Comparison of ENCODE assay signal across 8 cellular contexts in the genomic region with DNA sequence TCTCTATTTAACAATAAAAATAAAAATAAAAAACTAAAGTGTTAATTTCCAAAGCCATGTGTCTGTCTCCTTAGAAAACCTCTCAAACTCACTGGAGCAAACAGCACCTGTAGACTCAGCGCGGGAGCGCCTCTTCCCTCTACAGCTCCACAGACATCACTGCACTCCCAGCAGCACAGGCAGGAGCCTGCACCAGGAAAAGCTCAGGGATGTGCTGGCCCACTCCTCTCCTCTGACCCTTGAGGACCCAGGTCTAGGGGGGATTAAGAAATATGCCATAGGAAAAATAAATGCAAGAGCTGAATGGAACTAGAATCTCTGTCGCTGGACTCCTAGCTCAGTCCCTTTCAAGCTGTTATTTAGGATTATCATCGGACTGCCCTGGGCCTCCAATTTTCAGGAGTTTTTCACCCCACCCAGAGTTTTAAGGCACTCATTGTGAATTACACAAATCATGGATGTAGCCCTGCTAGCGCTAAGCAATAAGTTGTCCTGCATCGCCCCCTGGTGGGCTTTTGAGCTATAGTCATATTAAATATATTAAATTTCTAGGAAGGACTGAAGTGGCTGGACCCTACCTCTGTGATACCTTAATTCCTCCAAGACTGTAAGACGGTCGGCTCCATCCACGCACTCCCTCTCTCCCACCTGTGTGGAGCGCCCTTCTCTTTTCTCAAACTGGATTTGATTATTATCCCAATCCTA.
DNase-seq lines count a peak whose midpoint lies in the region; ATAC-seq, FAIRE-seq and TF ChIP-seq lines count a peak whose summit lies in the region.

No MANE protein-coding gene starts in this region.

- no peaks in the 10 kb centered on the region for H3K9me3 ChIP-seq in CD4-positive, CD25-positive, alpha-beta regulatory T cell (ENCODE audit: control insufficient read depth in 2 of 2, low read length in 2 of 2)
- H3K9me3 ChIP-seq in HEK293 (ENCODE audit: control insufficient read depth, insufficient read depth, low read depth, low read length) (no peaks in the 10 kb centered on the region), mucosa of descending colon (no peaks in the 10 kb centered on the region)

- no peaks in the 10 kb centered on the region for H3K27me3 Mint-ChIP-seq in CD4-positive, CD25-positive, alpha-beta regulatory T cell
- H3K27me3 Mint-ChIP-seq in activated CD8-positive, alpha-beta T cell treated with anti-CD3 and anti-CD28 coated beads, Interleukin-2, amount 10 ng/mL, durations not matched to agents 7 days and 5 days (ENCODE audit: low read depth): no peaks in the 10 kb centered on the region

- no peaks in the 10 kb centered on the region for H3K36me3 Mint-ChIP-seq in CD4-positive, CD25-positive, alpha-beta regulatory T cell
- no peaks in the 10 kb centered on the region for H3K36me3 Mint-ChIP-seq in activated CD8-positive, alpha-beta T cell treated with anti-CD3 and anti-CD28 coated beads, Interleukin-2, amount 10 ng/mL, durations not matched to agents 7 days and 5 days (ENCODE audit: low read depth)
- H3K36me3 Mint-ChIP-seq in stimulated activated effector memory CD8-positive, alpha-beta T cell treated with anti-CD3 and anti-CD28 coated beads, Interleukin-12 subunit alpha, Interleukin-12 subunit beta, amount 100 ng/mL, for 72 hours: no peaks in the 10 kb centered on the region

- no peak overlapping the region for H3K4me3 Mint-ChIP-seq in CD4-positive, CD25-positive, alpha-beta regulatory T cell
- no peak overlapping the region for H3K4me3 Mint-ChIP-seq in activated CD8-positive, alpha-beta T cell treated with anti-CD3 and anti-CD28 coated beads, Interleukin-2, amount 10 ng/mL, durations not matched to agents 7 days and 5 days
- H3K4me3 Mint-ChIP-seq in stimulated activated effector memory CD8-positive, alpha-beta T cell treated with anti-CD3 and anti-CD28 coated beads, Interleukin-12 subunit alpha, Interleukin-12 subunit beta, amount 100 ng/mL, for 72 hours: no peak overlapping the region

- POLR2A ChIA-PET in HEK293 (lab: Yijun Ruan, JAX): interaction anchor here (0.8 to 1.2 kb wide), 2 partner anchors 152 to 905 kb away, joined by 3 to 6 read pairs; no protein-coding TSS in a partner anchor
- POLR2A ChIA-PET in activated CD8-positive, alpha-beta T cell treated with anti-CD3 and anti-CD28 coated beads, Interleukin-2, amount 10 ng/mL, durations not matched to agents 7 days and 5 days (lab: Charles Lee): no interaction called here

- H3K36me3 ChIP-seq in CD4-positive, CD25-positive, alpha-beta regulatory T cell (ENCODE audit: control insufficient read depth, insufficient read depth, low read length): no peaks in the 10 kb centered on the region
- H3K36me3 ChIP-seq in HEK293 (ENCODE audit: control insufficient read depth in 2 of 2, insufficient read depth in 1 of 2, low read length in 2 of 2) (no peaks in the 10 kb centered on the region), mucosa of descending colon (ENCODE audit: low read depth) (no peaks in the 10 kb centered on the region)

- no peak for ATAC-seq in CD4-positive, CD25-positive, alpha-beta regulatory T cell (ENCODE audit: low read depth in 2 of 2)
- ATAC-seq in activated CD8-positive, alpha-beta T cell treated with anti-CD3 and anti-CD28 coated beads, Interleukin-2, amount 10 ng/mL, durations not matched to agents 7 days and 5 days: peak; percentile 58
- ATAC-seq in mucosa of descending colon: peak; percentile 45
- ATAC-seq in stimulated activated effector memory CD8-positive, alpha-beta T cell treated with anti-CD3 and anti-CD28 coated beads, Interleukin-12 subunit alpha, Interleukin-12 subunit beta, amount 100 ng/mL, for 72 hours: no peak
- no peak for ATAC-seq in HG03095 (IDR thresholded peaks at IDR 0.05; ENCODE audit: unreplicated experiment)

- peak; percentile 21 for FAIRE-seq in endometrium (lab: Jason Lieb, UNC)

- H3K27ac Mint-ChIP-seq in CD4-positive, CD25-positive, alpha-beta regulatory T cell: no peak overlapping the region
- H3K27ac Mint-ChIP-seq in activated CD8-positive, alpha-beta T cell treated with anti-CD3 and anti-CD28 coated beads, Interleukin-2, amount 10 ng/mL, durations not matched to agents 7 days and 5 days: no peak overlapping the region
- no peak overlapping the region for H3K27ac Mint-ChIP-seq in stimulated activated effector memory CD8-positive, alpha-beta T cell treated with anti-CD3 and anti-CD28 coated beads, Interleukin-12 subunit alpha, Interleukin-12 subunit beta, amount 100 ng/mL, for 72 hours

- peaks cover 0 to 2% (median 0%) of the 10 kb centered on the region in 7 donors for H3K9me3 Mint-ChIP-seq in CD4-positive, CD25-positive, alpha-beta regulatory T cell
- H3K9me3 Mint-ChIP-seq in activated CD8-positive, alpha-beta T cell treated with anti-CD3 and anti-CD28 coated beads, Interleukin-2, amount 10 ng/mL, durations not matched to agents 7 days and 5 days (ENCODE audit: insufficient read depth): no peaks in the 10 kb centered on the region
- H3K9me3 Mint-ChIP-seq in stimulated activated effector memory CD8-positive, alpha-beta T cell treated with anti-CD3 and anti-CD28 coated beads, Interleukin-12 subunit alpha, Interleukin-12 subunit beta, amount 100 ng/mL, for 72 hours: no peaks in the 10 kb centered on the region

- H3K4me1 Mint-ChIP-seq in CD4-positive, CD25-positive, alpha-beta regulatory T cell: no peaks in the 10 kb centered on the region
- no peaks in the 10 kb centered on the region for H3K4me1 Mint-ChIP-seq in activated CD8-positive, alpha-beta T cell treated with anti-CD3 and anti-CD28 coated beads, Interleukin-2, amount 10 ng/mL, durations not matched to agents 7 days and 5 days (ENCODE audit: low read depth)
- no peaks in the 10 kb centered on the region for H3K4me1 Mint-ChIP-seq in stimulated activated effector memory CD8-positive, alpha-beta T cell treated with anti-CD3 and anti-CD28 coated beads, Interleukin-12 subunit alpha, Interleukin-12 subunit beta, amount 100 ng/mL, for 72 hours

- peak; percentile 6 to 59 (median 7) for DNase-seq in CD4-positive, CD25-positive, alpha-beta regulatory T cell
- DNase-seq in NCI-H774 (lab: John Stamatoyannopoulos, UW): peak; percentile 47
- DNase-seq in activated CD8-positive, alpha-beta T cell treated with anti-CD3 and anti-CD28 coated beads, Interleukin-2, amount 10 ng/mL, durations not matched to agents 7 days and 5 days: peak; percentile 74
- peak in 2 of 3 donors; percentile 54 to 79 for DNase-seq in mucosa of descending colon
- peak; percentile 32 to 71 for DNase-seq in stimulated activated effector memory CD8-positive, alpha-beta T cell treated with anti-CD3 and anti-CD28 coated beads, Interleukin-12 subunit alpha, Interleukin-12 subunit beta, amount 100 ng/mL, for 72 hours (ENCODE audit: low spot score in 2 of 2)

- H3K27me3 ChIP-seq in CD4-positive, CD25-positive, alpha-beta regulatory T cell (ENCODE audit: control insufficient read depth, insufficient read depth, low read length): no peaks in the 10 kb centered on the region

- H3K4me1 ChIP-seq in CD4-positive, CD25-positive, alpha-beta regulatory T cell (ENCODE audit: control insufficient read depth, insufficient read depth, low read length, poor library complexity, severe bottlenecking): no peaks in the 10 kb centered on the region
- peaks cover 4% of the 10 kb centered on the region; the same call in 1 of the 2 replicates for H3K4me1 ChIP-seq in HEK293 (ENCODE audit: control insufficient read depth, insufficient read depth, low read length)
- H3K4me1 ChIP-seq in mucosa of descending colon (ENCODE audit: low read depth): no peaks in the 10 kb centered on the region

- peak; percentile 65; the same call in 1 of the 2 replicates for TF ChIP-seq CTCF in HEK293 (tag by site-specific recombination; IDR thresholded peaks at IDR 0.05)
- TF ChIP-seq CTCF in mucosa of descending colon (IDR thresholded peaks at IDR 0.05): no peak

- CTCF ChIA-PET in HEK293 (lab: Yijun Ruan, JAX): interaction anchor here (0.5 to 13.5 kb wide), 98 partner anchors 8 to 1491 kb away, joined by 3 to 263 read pairs (median 4); no protein-coding TSS in a partner anchor
- CTCF ChIA-PET in activated CD8-positive, alpha-beta T cell treated with anti-CD3 and anti-CD28 coated beads, Interleukin-2, amount 10 ng/mL, durations not matched to agents 7 days and 5 days (lab: Charles Lee): interaction anchor here (0.6 to 2.9 kb wide), 10 partner anchors 14 to 411 kb away, joined by 3 to 41 read pairs (median 4); no protein-coding TSS in a partner anchor

- H3K4me3 ChIP-seq in CD4-positive, CD25-positive, alpha-beta regulatory T cell (ENCODE audit: low read depth, low read length): no peak overlapping the region
- H3K4me3 ChIP-seq in HEK293 (ENCODE audit: low read depth, low read length) (no peak overlapping the region), mucosa of descending colon (no peak overlapping the region)

- intact Hi-C loops in mucosa of descending colon (cut with DNase I, micrococcal nuclease): no loop called here

- no peak overlapping the region for H3K27ac ChIP-seq in CD4-positive, CD25-positive, alpha-beta regulatory T cell (ENCODE audit: insufficient read depth, low read length, poor library complexity, severe bottlenecking)
- H3K27ac ChIP-seq in HEK293 (ENCODE audit: extremely low read depth, low read depth, low read length): no peak overlapping the region

TF ChIP-seq in HEK293, 187 proteins besides CTCF, POLR2A, EP300 and RAD21 (continues in another document):
- TF ChIP-seq ZNF830 (tag by site-specific recombination; IDR thresholded peaks at IDR 0.05; ENCODE audit: low read depth) (no peak), HOXA7 (CRISPR knock-in tag; IDR thresholded peaks at IDR 0.05; ENCODE audit: borderline replicate concordance) (no peak), ZNF791 (tag by site-specific recombination; IDR thresholded peaks at IDR 0.05) (no peak), ZFP69B (tag by site-specific recombination; IDR thresholded peaks at IDR 0.05) (no peak)
- TF ChIP-seq, protein P1, sequence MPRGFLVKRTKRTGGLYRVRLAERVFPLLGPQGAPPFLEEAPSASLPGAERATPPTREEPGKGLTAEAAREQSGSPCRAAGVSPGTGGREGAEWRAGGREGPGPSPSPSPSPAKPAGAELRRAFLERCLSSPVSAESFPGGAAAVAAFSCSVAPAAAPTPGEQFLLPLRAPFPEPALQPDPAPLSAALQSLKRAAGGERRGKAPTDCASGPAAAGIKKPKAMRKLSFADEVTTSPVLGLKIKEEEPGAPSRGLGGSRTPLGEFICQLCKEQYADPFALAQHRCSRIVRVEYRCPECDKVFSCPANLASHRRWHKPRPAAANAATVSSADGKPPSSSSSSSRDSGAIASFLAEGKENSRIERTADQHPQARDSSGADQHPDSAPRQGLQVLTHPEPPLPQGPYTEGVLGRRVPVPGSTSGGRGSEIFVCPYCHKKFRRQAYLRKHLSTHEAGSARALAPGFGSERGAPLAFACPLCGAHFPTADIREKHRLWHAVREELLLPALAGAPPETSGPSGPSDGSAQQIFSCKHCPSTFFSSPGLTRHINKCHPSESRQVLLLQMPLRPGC (tag by site-specific recombination; IDR thresholded peaks at IDR 0.05): no peak

Comparison
In these comparisons a context has a peak if more than half of its experiments do, and no peak if none do; other contexts are left out.
1. ATAC-seq: peak in activated CD8-positive, alpha-beta T cell treated with anti-CD3 and anti-CD28 coated beads, Interleukin-2, amount 10 ng/mL, durations not matched to agents 7 days and 5 days (single experiment) and mucosa of descending colon (single experiment); none in CD4-positive, CD25-positive, alpha-beta regulatory T cell (0 of 2), stimulated activated effector memory CD8-positive, alpha-beta T cell treated with anti-CD3 and anti-CD28 coated beads, Interleukin-12 subunit alpha, Interleukin-12 subunit beta, amount 100 ng/mL, for 72 hours (single experiment) and HG03095 (single experiment).
2. DNase-seq: peak in every context shown above with its lines; median percentile 74 in activated CD8-positive, alpha-beta T cell treated with anti-CD3 and anti-CD28 coated beads, Interleukin-2, amount 10 ng/mL, durations not matched to agents 7 days and 5 days; 66 in mucosa of descending colon; 52 in stimulated activated effector memory CD8-positive, alpha-beta T cell treated with anti-CD3 and anti-CD28 coated beads, Interleukin-12 subunit alpha, Interleukin-12 subunit beta, amount 100 ng/mL, for 72 hours; 47 in NCI-H774; 7 in CD4-positive, CD25-positive, alpha-beta regulatory T cell.